ENCODE assay signal across 17 cellular contexts in genomic region chr15:86164222-86164898, GRCh38.
A peak's percentile ranks its signal among the peaks of the same experiment; 100 is the strongest.
DNase-seq lines count a peak whose midpoint lies in the region; TF ChIP-seq lines count a peak whose summit lies in the region.
"Had no signal": no experiment of that assay in that cellular context is flagged by ENCODE, and none has a peak within 500 bp of the region (broad histone marks: within the 10 kb centered on the region; RNA-seq: fewer than 3 reads in every experiment).

No MANE protein-coding gene starts in this region.

- H3K36me3 ChIP-seq in HEK293 (ENCODE audit: control insufficient read depth in 2 of 2, insufficient read depth in 1 of 2, low read length in 2 of 2) (no peaks in the 10 kb centered on the region; a peak in 1 of 3 replicates), adipocyte (ENCODE audit: control insufficient read depth, insufficient read depth, low read length, severe bottlenecking) (no peaks in the 10 kb centered on the region), hepatocyte (replicated peaks; ENCODE audit: insufficient read depth, low read depth) (no peaks in the 10 kb centered on the region), sigmoid colon (no peaks in the 10 kb centered on the region)
- H3K36me3 ChIP-seq: BLaER1 treated with 17β-estradiol and CSF1 and Interleukin-3, amounts not matched to agents 10 nM and 100 nM had no signal

- DNase-seq in adipocyte (ENCODE audit: low read depth) (no peak), hepatocyte (ENCODE audit: low spot score) (peak; percentile 68), sigmoid colon (peak; percentile 83), dermis blood vessel endothelial cell (no peak), NCI-H1105 treated with DMSO at 0.1 percent for 48 hours (lab: John Stamatoyannopoulos, UW) (no peak)
- no peak for DNase-seq in T-helper 2 cell treated with Interferon-gamma antibody and Interleukin-4, amounts not matched to agents 5 μg/mL and 100 μg/mL, for 36 hours (ENCODE audit: low spot score)
- no peak for DNase-seq in activated CD4-positive, alpha-beta T cell treated with anti-CD3 and anti-CD28 coated beads, Interleukin-2, amount 10 ng/mL, durations not matched to agents 7 days and 5 days
- DNase-seq: activated T-cell treated with anti-CD3 and anti-CD28 coated beads, Interleukin-2, amount 50 U/mL, for 48 hours; Karpas-422; NCI-H2029; NCI-H69; stimulated activated CD4-positive, alpha-beta T cell treated with anti-CD3 and anti-CD28 coated beads, Interleukin-15, amount 100 ng/mL, for 24 hours; T-helper 17 cell had no signal

- no peaks in the 10 kb centered on the region for H3K9me3 Mint-ChIP-seq in T-helper 2 cell treated with Interferon-gamma antibody and Interleukin-4, amounts not matched to agents 5 μg/mL and 100 μg/mL, for 36 hours
- H3K9me3 Mint-ChIP-seq in activated CD4-positive, alpha-beta T cell treated with anti-CD3 and anti-CD28 coated beads, Interleukin-2, amount 10 ng/mL, durations not matched to agents 7 days and 5 days = no peaks in the 10 kb centered on the region
- H3K9me3 Mint-ChIP-seq: dendritic cell treated with granulocyte-macrophage colony-stimulating factor and Interleukin-4, amounts not matched to agents 40 ng/mL and 50 ng/mL, for 4 days had no signal

- H3K9me2 ChIP-seq in hepatocyte (replicated peaks; ENCODE audit: insufficient read depth) = no peaks in the 10 kb centered on the region

- CTCF ChIA-PET in HEK293 (lab: Yijun Ruan, JAX) = interaction anchor here (0.6 kb wide), 1 partner anchor 12 kb away, joined by 3 read pairs; no protein-coding TSS in a partner anchor
- CTCF ChIA-PET in activated CD4-positive, alpha-beta T cell treated with anti-CD3 and anti-CD28 coated beads, Interleukin-2, amount 10 ng/mL, durations not matched to agents 7 days and 5 days (lab: Charles Lee) = no interaction called here

- H3K9me3 ChIP-seq in HEK293 (ENCODE audit: control insufficient read depth, insufficient read depth, low read depth, low read length) (no peaks in the 10 kb centered on the region), adipocyte (ENCODE audit: control insufficient read depth, low read length) (no peaks in the 10 kb centered on the region), hepatocyte (ENCODE audit: low read depth) (no peaks in the 10 kb centered on the region), sigmoid colon (no peaks in the 10 kb centered on the region)
- H3K9me3 ChIP-seq: BLaER1 treated with 17β-estradiol and CSF1 and Interleukin-3, amounts not matched to agents 10 nM and 100 nM had no signal

- peak in 1 of 4 donors; percentile 41 for TF ChIP-seq EP300 in sigmoid colon (IDR thresholded peaks at IDR 0.05)

- 37% methylated on average over 8 of the region's 8 CpGs for WGBS in hepatocyte (ENCODE audit: low lambda C conversion rate, missing lambda C conversion rate)
- WGBS in sigmoid colon, 2 donors = 30 to 35% methylated on average over 8 of the region's 8 CpGs

- H4K20me1 ChIP-seq in hepatocyte (ENCODE audit: insufficient read depth, poor library complexity, severe bottlenecking) = no peaks in the 10 kb centered on the region
- H4K20me1 ChIP-seq: BLaER1 treated with 17β-estradiol and CSF1 and Interleukin-3, amounts not matched to agents 10 nM and 100 nM had no signal

- peak overlapping the region; percentile 91 for H3K27ac ChIP-seq in HEK293 (ENCODE audit: extremely low read depth, low read depth, low read length)
- H3K27ac ChIP-seq in hepatocyte = peak overlapping the region; percentile 80
- H3K27ac ChIP-seq in sigmoid colon = peak overlapping the region; percentile 28 to 58 (median 42)
- H3K27ac ChIP-seq: BLaER1 treated with 17β-estradiol and CSF1 and Interleukin-3, amounts not matched to agents 10 nM and 100 nM had no signal

- TF ChIP-seq CTCF in HEK293 (tag by site-specific recombination; IDR thresholded peaks at IDR 0.05) = no peak
- no peak for TF ChIP-seq CTCF in hepatocyte (IDR thresholded peaks at IDR 0.05; ENCODE audit: poor library complexity)
- no peak for TF ChIP-seq CTCF in sigmoid colon (IDR thresholded peaks at IDR 0.05)

- H3K4me3 Mint-ChIP-seq in T-helper 2 cell treated with Interferon-gamma antibody and Interleukin-4, amounts not matched to agents 5 μg/mL and 100 μg/mL, for 36 hours = no peak overlapping the region
- H3K4me3 Mint-ChIP-seq in activated CD4-positive, alpha-beta T cell treated with anti-CD3 and anti-CD28 coated beads, Interleukin-2, amount 10 ng/mL, durations not matched to agents 7 days and 5 days = no peak overlapping the region
- H3K4me3 Mint-ChIP-seq: dendritic cell treated with granulocyte-macrophage colony-stimulating factor and Interleukin-4, amounts not matched to agents 40 ng/mL and 50 ng/mL, for 4 days; T-helper 17 cell had no signal

- H3K27me3 Mint-ChIP-seq in T-helper 2 cell treated with Interferon-gamma antibody and Interleukin-4, amounts not matched to agents 5 μg/mL and 100 μg/mL, for 36 hours (ENCODE audit: low read depth) = peaks cover 5% of the 10 kb centered on the region
- H3K27me3 Mint-ChIP-seq in activated CD4-positive, alpha-beta T cell treated with anti-CD3 and anti-CD28 coated beads, Interleukin-2, amount 10 ng/mL, durations not matched to agents 7 days and 5 days = peaks cover 6% of the 10 kb centered on the region
- H3K27me3 Mint-ChIP-seq: dendritic cell treated with granulocyte-macrophage colony-stimulating factor and Interleukin-4, amounts not matched to agents 40 ng/mL and 50 ng/mL, for 4 days had no signal

- peaks cover 6% of the 10 kb centered on the region for H3K27me3 ChIP-seq in adipocyte (replicated peaks; ENCODE audit: control insufficient read depth, insufficient read depth, low read length)
- no peaks in the 10 kb centered on the region for H3K27me3 ChIP-seq in hepatocyte
- no peaks in the 10 kb centered on the region for H3K27me3 ChIP-seq in sigmoid colon
- H3K27me3 ChIP-seq: BLaER1 treated with 17β-estradiol and CSF1 and Interleukin-3, amounts not matched to agents 10 nM and 100 nM had no signal

- H3K79me2 ChIP-seq in hepatocyte = no peaks in the 10 kb centered on the region

- POLR2A ChIA-PET in HEK293 (lab: Yijun Ruan, JAX) = interaction anchor here (0.6 kb wide), 1 partner anchor 480 kb away, joined by 4 read pairs; no protein-coding TSS in a partner anchor
- POLR2A ChIA-PET in activated CD4-positive, alpha-beta T cell treated with anti-CD3 and anti-CD28 coated beads, Interleukin-2, amount 10 ng/mL, durations not matched to agents 7 days and 5 days (lab: Charles Lee) = no interaction called here

- no peak for TF ChIP-seq POLR2A in sigmoid colon (IDR thresholded peaks at IDR 0.05)

- H3K4me1 Mint-ChIP-seq in T-helper 2 cell treated with Interferon-gamma antibody and Interleukin-4, amounts not matched to agents 5 μg/mL and 100 μg/mL, for 36 hours (ENCODE audit: low read depth) = no peaks in the 10 kb centered on the region
- no peaks in the 10 kb centered on the region for H3K4me1 Mint-ChIP-seq in activated CD4-positive, alpha-beta T cell treated with anti-CD3 and anti-CD28 coated beads, Interleukin-2, amount 10 ng/mL, durations not matched to agents 7 days and 5 days

- intact Hi-C loops in sigmoid colon (cut with DNase I) = no loop called here

- peak overlapping the region; percentile 14 for H3K4me2 ChIP-seq in hepatocyte

- H3K4me1 ChIP-seq in HEK293 (ENCODE audit: control insufficient read depth, insufficient read depth, low read length) = peaks cover 25% of the 10 kb centered on the region
- peaks cover 29% of the 10 kb centered on the region for H3K4me1 ChIP-seq in adipocyte (ENCODE audit: control insufficient read depth, insufficient read depth, low read length)
- H3K4me1 ChIP-seq in hepatocyte (ENCODE audit: insufficient read depth) = peaks cover 29% of the 10 kb centered on the region
- peaks cover 0 to 12% (median 0%) of the 10 kb centered on the region in 4 donors for H3K4me1 ChIP-seq in sigmoid colon

- H3K36me3 Mint-ChIP-seq in T-helper 2 cell treated with Interferon-gamma antibody and Interleukin-4, amounts not matched to agents 5 μg/mL and 100 μg/mL, for 36 hours (ENCODE audit: low read depth) = no peaks in the 10 kb centered on the region
- H3K36me3 Mint-ChIP-seq in activated CD4-positive, alpha-beta T cell treated with anti-CD3 and anti-CD28 coated beads, Interleukin-2, amount 10 ng/mL, durations not matched to agents 7 days and 5 days (ENCODE audit: low read depth) = no peaks in the 10 kb centered on the region

- H3K9ac ChIP-seq in adipocyte (ENCODE audit: low read length) = no peak overlapping the region
- H3K9ac ChIP-seq: BLaER1 treated with 17β-estradiol and CSF1 and Interleukin-3, amounts not matched to agents 10 nM and 100 nM had no signal

- H3K4me3 ChIP-seq in HEK293 (ENCODE audit: low read depth, low read length) = no peak overlapping the region
- H3K4me3 ChIP-seq in adipocyte (ENCODE audit: low read length) = peak overlapping the region; percentile 21
- no peak overlapping the region for H3K4me3 ChIP-seq in hepatocyte
- no peak overlapping the region for H3K4me3 ChIP-seq in sigmoid colon
- H3K4me3 ChIP-seq: BLaER1 treated with 17β-estradiol and CSF1 and Interleukin-3, amounts not matched to agents 10 nM and 100 nM; lung had no signal

- H2AFZ ChIP-seq in hepatocyte = no peak overlapping the region

- no peak overlapping the region for H3K27ac Mint-ChIP-seq in T-helper 2 cell treated with Interferon-gamma antibody and Interleukin-4, amounts not matched to agents 5 μg/mL and 100 μg/mL, for 36 hours
- no peak overlapping the region for H3K27ac Mint-ChIP-seq in activated CD4-positive, alpha-beta T cell treated with anti-CD3 and anti-CD28 coated beads, Interleukin-2, amount 10 ng/mL, durations not matched to agents 7 days and 5 days
- H3K27ac Mint-ChIP-seq: dendritic cell treated with granulocyte-macrophage colony-stimulating factor and Interleukin-4, amounts not matched to agents 40 ng/mL and 50 ng/mL, for 4 days; T-helper 17 cell had no signal

TF ChIP-seq in HEK293, 187 proteins besides CTCF, POLR2A, EP300 and RAD21 (continues in another document):
- TF ChIP-seq ZFP69B (tag by site-specific recombination; IDR thresholded peaks at IDR 0.05) (0 out of 2 replicates have a peak, but pooled peaks have one; percentile 22), ZEB2 (tag by site-specific recombination; IDR thresholded peaks at IDR 0.05) (0 out of 2 replicates have a peak, but pooled peaks have one; percentile 39), ZNF350 (tag by site-specific recombination; IDR thresholded peaks at IDR 0.05) (no peak), TRIM28 (IDR thresholded peaks at IDR 0.05; ENCODE audit: borderline replicate concordance, low read length) (peak; percentile 45; the same call in 1 of the 2 replicates)
- TF ChIP-seq, protein P1, sequence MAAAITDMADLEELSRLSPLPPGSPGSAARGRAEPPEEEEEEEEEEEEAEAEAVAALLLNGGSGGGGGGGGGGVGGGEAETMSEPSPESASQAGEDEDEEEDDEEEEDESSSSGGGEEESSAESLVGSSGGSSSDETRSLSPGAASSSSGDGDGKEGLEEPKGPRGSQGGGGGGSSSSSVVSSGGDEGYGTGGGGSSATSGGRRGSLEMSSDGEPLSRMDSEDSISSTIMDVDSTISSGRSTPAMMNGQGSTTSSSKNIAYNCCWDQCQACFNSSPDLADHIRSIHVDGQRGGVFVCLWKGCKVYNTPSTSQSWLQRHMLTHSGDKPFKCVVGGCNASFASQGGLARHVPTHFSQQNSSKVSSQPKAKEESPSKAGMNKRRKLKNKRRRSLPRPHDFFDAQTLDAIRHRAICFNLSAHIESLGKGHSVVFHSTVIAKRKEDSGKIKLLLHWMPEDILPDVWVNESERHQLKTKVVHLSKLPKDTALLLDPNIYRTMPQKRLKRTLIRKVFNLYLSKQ (tag by site-specific recombination; IDR thresholded peaks at IDR 0.05; ENCODE audit: borderline replicate concordance) = no peak

Comparison
In these comparisons a context has a peak if more than half of its experiments do, and no peak if none do; other contexts are left out.
1. DNase-seq: peak in hepatocyte (single experiment) and sigmoid colon (single experiment); none in adipocyte (single experiment), dermis blood vessel endothelial cell (single experiment), NCI-H1105 treated with DMSO at 0.1 percent for 48 hours (single experiment), T-helper 2 cell treated with Interferon-gamma antibody and Interleukin-4, amounts not matched to agents 5 μg/mL and 100 μg/mL, for 36 hours (single experiment) and activated CD4-positive, alpha-beta T cell treated with anti-CD3 and anti-CD28 coated beads, Interleukin-2, amount 10 ng/mL, durations not matched to agents 7 days and 5 days (single experiment).
2. Peak in every context shown above with its lines, with median percentiles within 50 percentile points of each other: H3K27ac ChIP-seq.